Comparison of ENCODE assay signal across 1 cellular context in genomic region chr13:98879127-98879520, GRCh38.
TF ChIP-seq lines count a peak whose summit lies in the region.

No MANE protein-coding gene starts in this region.

TF ChIP-seq in H1, 55 proteins besides CTCF, POLR2A, EP300 and RAD21 (continued from another document):
- TF ChIP-seq ATF3 (IDR thresholded peaks at IDR 0.05; ENCODE audit: insufficient read depth, low read depth, low read length): no peak
- no peak for TF ChIP-seq RFX5 (IDR thresholded peaks at IDR 0.05; ENCODE audit: borderline replicate concordance, low read depth, low read length)
- no peak for TF ChIP-seq CBX5 (IDR thresholded peaks at IDR 0.05; ENCODE audit: low read depth, low read length)
- TF ChIP-seq RXRA (IDR thresholded peaks at IDR 0.05; ENCODE audit: insufficient read depth, low read depth, low read length): no peak
- TF ChIP-seq SIRT6 (IDR thresholded peaks at IDR 0.05; ENCODE audit: low read length): no peak
- no peak for TF ChIP-seq POLR2AphosphoS5 (IDR thresholded peaks at IDR 0.05; ENCODE audit: low read depth, low read length)
TF ChIP-seq in H1: peak in this region for 0.
